Comparison of ENCODE assay signal across 9 cellular contexts in genomic region chr5:37668524-37669047, GRCh38.
DNase-seq lines count a peak whose midpoint lies in the region; ATAC-seq lines count a peak whose summit lies in the region.
"Had no signal": no experiment of that assay in that cellular context is flagged by ENCODE, and none has a peak within 500 bp of the region (broad histone marks: within the 10 kb centered on the region; RNA-seq: fewer than 3 reads in every experiment).

No MANE protein-coding gene starts in this region.

- no peaks in the 10 kb centered on the region for H3K36me3 ChIP-seq in SJCRH30
- H3K36me3 ChIP-seq in stomach smooth muscle (ENCODE audit: control insufficient read depth in 2 of 2, insufficient read depth in 2 of 2, low read length in 2 of 2), result no peaks in the 10 kb centered on the region

- H3K4me3 ChIP-seq in SJCRH30, result no peak overlapping the region
- H3K4me3 ChIP-seq in stomach smooth muscle (ENCODE audit: low read length in 2 of 2), result no peak overlapping the region

- H3K27ac ChIP-seq in SJCRH30 (peak overlapping the region; percentile 67), stomach smooth muscle (ENCODE audit: low read length) (peak overlapping the region; percentile 18)

- DNase-seq in HS-27A (ENCODE audit: low read depth), result peak; percentile 94
- DNase-seq in SJCRH30, result peak; percentile 86 to 88
- peak; percentile 23 for DNase-seq in left cardiac atrium
- no peak for DNase-seq in GDM1 (lab: John Stamatoyannopoulos, UW)
- DNase-seq: KG1 had no signal

- intact Hi-C loops in left cardiac atrium (cut with DNase I), result no loop called here

- no peaks in the 10 kb centered on the region for H3K9me3 ChIP-seq in SJCRH30 (replicated peaks)
- H3K9me3 ChIP-seq in stomach smooth muscle (ENCODE audit: control insufficient read depth in 2 of 2, low read length in 2 of 2), result no peaks in the 10 kb centered on the region

- no peaks in the 10 kb centered on the region for H3K27me3 ChIP-seq in SJCRH30
- no peaks in the 10 kb centered on the region for H3K27me3 ChIP-seq in stomach smooth muscle (ENCODE audit: control insufficient read depth in 1 of 2, insufficient read depth in 2 of 2, low read length in 2 of 2)

- peaks cover 48% of the 10 kb centered on the region for H3K4me1 ChIP-seq in SJCRH30
- peaks cover 27% of the 10 kb centered on the region for H3K4me1 ChIP-seq in stomach smooth muscle (ENCODE audit: control insufficient read depth, insufficient read depth, low read length)

- no peak overlapping the region for H3K9ac ChIP-seq in stomach smooth muscle (ENCODE audit: low read length in 2 of 2)

- peak; percentile 51 to 94 for ATAC-seq in left cardiac atrium
- ATAC-seq in GM18519 (IDR thresholded peaks at IDR 0.05; ENCODE audit: low FRiP score, unreplicated experiment), result no peak
- ATAC-seq in HG03159 (IDR thresholded peaks at IDR 0.05; ENCODE audit: unreplicated experiment), result no peak
- ATAC-seq in GM19397 (IDR thresholded peaks at IDR 0.05; ENCODE audit: unreplicated experiment), result no peak

Comparison
In these comparisons a context has a peak if more than half of its experiments do, and no peak if none do; other contexts are left out.
1. ATAC-seq: peak in left cardiac atrium (2 of 2); none in GM18519 (single experiment), HG03159 (single experiment) and GM19397 (single experiment).